ENCODE assay signal across 8 cellular contexts in the genomic region with DNA sequence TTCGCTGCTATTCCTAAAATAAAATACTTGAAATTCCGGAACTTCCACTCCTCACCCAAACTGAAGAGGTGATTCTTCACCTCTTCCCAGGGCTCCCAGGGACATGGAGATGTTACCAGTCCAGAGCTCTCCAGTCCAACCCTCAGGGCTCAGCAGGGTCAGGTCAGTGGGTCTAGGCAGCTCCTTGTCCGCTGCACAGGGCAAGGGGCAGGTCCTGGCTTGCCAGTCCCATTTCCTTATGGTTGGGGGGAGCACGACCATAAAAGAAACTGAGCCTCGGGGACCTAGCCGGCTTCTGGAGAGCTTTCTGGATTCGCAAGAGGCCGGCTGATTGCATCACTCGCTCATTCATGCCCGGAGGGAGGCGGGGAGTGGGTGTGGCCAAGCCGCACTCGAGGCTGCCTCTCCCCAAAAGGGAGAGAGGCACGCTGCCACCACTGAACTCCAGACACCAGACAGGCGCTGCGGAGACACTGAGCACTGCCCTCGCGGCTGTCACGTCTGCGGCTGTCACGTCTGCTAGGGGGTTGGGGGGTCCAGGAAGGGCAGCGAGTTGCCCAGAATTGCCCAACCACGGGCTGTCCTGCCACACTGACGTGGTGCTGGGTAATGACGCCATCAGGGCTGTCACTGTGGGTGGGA. TPM values are rescaled to one million over a fixed set of nuclear protein-coding genes. Genes with fewer than 3 reads are reported as not detected.
A peak's percentile ranks its signal among the peaks of the same experiment; 100 is the strongest.
DNase-seq lines count a peak whose midpoint lies in the region; ATAC-seq and TF ChIP-seq lines count a peak whose summit lies in the region.

No MANE protein-coding gene starts in this region.

- no peaks in the 10 kb centered on the region for H3K27me3 ChIP-seq in right lobe of liver

- ATAC-seq in HG02678 (IDR thresholded peaks at IDR 0.05; ENCODE audit: unreplicated experiment) (peak; percentile 52), right lobe of liver (peak; percentile 49 to 74 (median 64)), GM18868 (IDR thresholded peaks at IDR 0.05; ENCODE audit: unreplicated experiment) (no peak)

- H3K27ac ChIP-seq in right lobe of liver: peak overlapping the region in 2 of 3 donors; percentile 79 to 86

- no peak for TF ChIP-seq CTCF in right lobe of liver (IDR thresholded peaks at IDR 0.05)

- no peaks in the 10 kb centered on the region for H3K9me3 ChIP-seq in right lobe of liver

- 38% methylated on average over 2 of the region's 25 CpGs for WGBS in right lobe of liver (ENCODE audit: insufficient coverage, low coverage, low lambda C conversion rate, missing lambda C conversion rate)

- peak; percentile 94 for TF ChIP-seq POLR2A in right lobe of liver (IDR thresholded peaks at IDR 0.05)

- H3K4me1 ChIP-seq in right lobe of liver: peaks cover 2 to 78% (median 8%) of the 10 kb centered on the region in 4 donors

- peak overlapping the region in 1 of 3 donors; percentile 3 for H3K4me3 ChIP-seq in right lobe of liver

- peak; percentile 96 for DNase-seq in EH (ENCODE audit: low read depth)
- DNase-seq in NCI-H526 treated with DMSO at 0.1 percent for 48 hours (lab: John Stamatoyannopoulos, UW): peak; percentile 59
- DNase-seq in activated CD4-positive, alpha-beta T cell treated with anti-CD3 and anti-CD28 coated beads, Interleukin-2, amount 50 U/mL, for 48 hours: peak; percentile 92 to 94
- DNase-seq in dedifferentiated amniotic fluid mesenchymal stem cell (ENCODE audit: extremely low spot score): peak; percentile 96
- peak; percentile 96 for DNase-seq in right lobe of liver
- DNase-seq in stimulated activated CD4-positive, alpha-beta T cell treated with anti-CD3 and anti-CD28 coated beads, Interleukin-4, amount 100 ng/mL, for 48 hours (ENCODE audit: low read depth in 2 of 2): peak; percentile 83 to 86

- intact Hi-C loops in right lobe of liver (cut with DNase I): no loop called here

- H3K36me3 ChIP-seq in right lobe of liver: no peaks in the 10 kb centered on the region

RNA-seq across cellular contexts. Expression of gene SLC7A5, which starts 15.8 kb away (rescaled TPM):
- 10 to 100 TPM in 5 of 6 experiments, 1 to 10 TPM in 1; 7.0 to 16.3 (median 12.4) TPM for total RNA-seq in right lobe of liver
